ENCODE assay signal across 16 cellular contexts in genomic region chr3:59750391-59750790, GRCh38.
DNase-seq lines count a peak whose midpoint lies in the region; ATAC-seq and TF ChIP-seq lines count a peak whose summit lies in the region.
"Had no signal": no experiment of that assay in that cellular context is flagged by ENCODE, and none has a peak within 500 bp of the region (broad histone marks: within the 10 kb centered on the region; RNA-seq: fewer than 3 reads in every experiment).

No MANE protein-coding gene starts in this region.

- H4K5ac ChIP-seq in IMR-90 (ENCODE audit: low read depth, low read length) = peak overlapping the region; percentile 75; the same call in 1 of the 2 replicates

- H3K14ac ChIP-seq in IMR-90 (replicated peaks; ENCODE audit: low read depth, low read length) = no peak overlapping the region

- no peaks in the 10 kb centered on the region for H3K79me1 ChIP-seq in IMR-90 (ENCODE audit: low read depth in 1 of 2, low read length in 2 of 2)

- H3K4me2 ChIP-seq in IMR-90 (ENCODE audit: low read depth, low read length) = no peak overlapping the region
- peak overlapping the region; percentile 49 for H3K4me2 ChIP-seq in smooth muscle cell
- H3K4me2 ChIP-seq: A549 had no signal

- TF ChIP-seq RAD21 in IMR-90 (IDR thresholded peaks at IDR 0.05; ENCODE audit: low read length) = no peak

- no peak overlapping the region for H4K91ac ChIP-seq in IMR-90 (ENCODE audit: insufficient read depth, low read depth, low read length)

- in situ Hi-C loops in IMR-90 (cut with MboI; ENCODE audit: low sequenced_read_pairs) = no loop called here

- peak overlapping the region; percentile 2 for H3K27ac Mint-ChIP-seq in activated naive CD4-positive, alpha-beta T cell treated with anti-CD3 and anti-CD28 coated beads, Interleukin-2, amount 50 U/mL, for 24 hours
- no peak overlapping the region for H3K27ac Mint-ChIP-seq in activated naive CD4-positive, alpha-beta T cell treated with anti-CD3 and anti-CD28 coated beads for 36 hours
- H3K27ac Mint-ChIP-seq: CD8-positive, alpha-beta T cell; H9 had no signal

- H4K8ac ChIP-seq in IMR-90 (ENCODE audit: low read depth in 2 of 2, low read length in 2 of 2) = peak overlapping the region; percentile 13 to 43; a peak in 1 of 4 replicates

- H2BK15ac ChIP-seq in IMR-90 (ENCODE audit: low read depth, low read length) = no peak overlapping the region; the same call in 1 of the 3 replicates

- H3K4ac ChIP-seq in IMR-90 (ENCODE audit: low read depth, low read length) = no peak overlapping the region

- ATAC-seq in IMR-90 (ENCODE audit: low read depth) = no peak
- ATAC-seq in HG02870 (IDR thresholded peaks at IDR 0.05; ENCODE audit: unreplicated experiment) = no peak
- ATAC-seq: A549; CD8-positive, alpha-beta T cell had no signal

- H3F3A ChIP-seq in smooth muscle cell (ENCODE audit: low read depth) = peaks cover 14% of the 10 kb centered on the region

- H3K9ac ChIP-seq in IMR-90 (ENCODE audit: low read depth, low read length) (no peak overlapping the region), smooth muscle cell (ENCODE audit: low read depth) (no peak overlapping the region)

- peak overlapping the region; percentile 23 for H2BK20ac ChIP-seq in IMR-90 (ENCODE audit: low read depth, low read length)

- intact Hi-C loops in activated naive CD4-positive, alpha-beta T cell treated with anti-CD3 and anti-CD28 coated beads for 36 hours (cut with micrococcal nuclease) = loop anchor here (10.0 kb wide), 1 partner anchor 326 kb away; no protein-coding TSS in a partner anchor
- intact Hi-C loops in IMR-90 (cut with micrococcal nuclease) = no loop called here

- no TSS peak for BruUV-seq in IMR-90 (replicated peaks; lab: Mats Ljungman, UMichigan)

- peaks cover 21% of the 10 kb centered on the region for H3K4me1 ChIP-seq in IMR-90 (ENCODE audit: control insufficient read depth, insufficient read depth, low read length)
- H3K4me1 ChIP-seq in smooth muscle cell (ENCODE audit: low read depth) = peaks cover 23% of the 10 kb centered on the region
- H3K4me1 ChIP-seq: A549, Caco-2 had no signal

- H3K27ac ChIP-seq in IMR-90 (ENCODE audit: insufficient read depth, low read length) = peak overlapping the region; percentile 23; the same call in 1 of the 2 replicates
- peak overlapping the region; percentile 76 for H3K27ac ChIP-seq in smooth muscle cell (ENCODE audit: low read depth)
- H3K27ac ChIP-seq: A549 had no signal

- no peak overlapping the region for H2BK5ac ChIP-seq in IMR-90 (ENCODE audit: low read depth, low read length, poor library complexity, severe bottlenecking)

- H2AK9ac ChIP-seq in IMR-90 (replicated peaks; ENCODE audit: low read depth, low read length, poor library complexity) = no peak overlapping the region

- H3K23ac ChIP-seq in IMR-90 (ENCODE audit: low read depth, low read length) = no peak overlapping the region

- no peak for TF ChIP-seq CTCF in IMR-90 (conservative IDR thresholded peaks at IDR 0.05; ENCODE audit: low read depth, low read length)
- TF ChIP-seq CTCF in epithelial cell of esophagus (IDR thresholded peaks at IDR 0.05; ENCODE audit: insufficient read depth, low read depth, low read length, missing control alignments) = no peak
- no peak for TF ChIP-seq CTCF in smooth muscle cell (IDR thresholded peaks at IDR 0.05; ENCODE audit: borderline replicate concordance, insufficient read depth, poor library complexity, severe bottlenecking)

- H3K36me3 Mint-ChIP-seq in activated naive CD4-positive, alpha-beta T cell treated with anti-CD3 and anti-CD28 coated beads, Interleukin-2, amount 50 U/mL, for 24 hours = peaks cover 50% of the 10 kb centered on the region
- H3K36me3 Mint-ChIP-seq in activated naive CD4-positive, alpha-beta T cell treated with anti-CD3 and anti-CD28 coated beads for 36 hours (ENCODE audit: low read depth) = peaks cover 62% of the 10 kb centered on the region
- H3K36me3 Mint-ChIP-seq: CD14-positive monocyte had no signal

- H2AFZ ChIP-seq in IMR-90 (replicated peaks; ENCODE audit: low read length, poor library complexity) (no peak overlapping the region), smooth muscle cell (ENCODE audit: low read depth) (no peak overlapping the region)

- no peak overlapping the region for H3K56ac ChIP-seq in IMR-90 (ENCODE audit: extremely low read depth, insufficient read depth, low read length)

- H3K4me3 ChIP-seq in IMR-90 (ENCODE audit: insufficient read depth, low read depth, low read length) (no peak overlapping the region), epithelial cell of esophagus (ENCODE audit: low read length) (no peak overlapping the region), smooth muscle cell (no peak overlapping the region)
- H3K4me3 ChIP-seq: A549 had no signal

- H4K20me1 ChIP-seq in IMR-90 (ENCODE audit: insufficient read depth, low read length) (no peaks in the 10 kb centered on the region), smooth muscle cell (ENCODE audit: low read depth) (no peaks in the 10 kb centered on the region)

- peaks cover 47% of the 10 kb centered on the region for H3K4me1 Mint-ChIP-seq in activated naive CD4-positive, alpha-beta T cell treated with anti-CD3 and anti-CD28 coated beads, Interleukin-2, amount 50 U/mL, for 24 hours
- peaks cover 28% of the 10 kb centered on the region for H3K4me1 Mint-ChIP-seq in activated naive CD4-positive, alpha-beta T cell treated with anti-CD3 and anti-CD28 coated beads for 36 hours (ENCODE audit: low read depth)

- no peaks in the 10 kb centered on the region for H3K9me3 Mint-ChIP-seq in activated naive CD4-positive, alpha-beta T cell treated with anti-CD3 and anti-CD28 coated beads, Interleukin-2, amount 50 U/mL, for 24 hours
- H3K9me3 Mint-ChIP-seq in activated naive CD4-positive, alpha-beta T cell treated with anti-CD3 and anti-CD28 coated beads for 36 hours = no peaks in the 10 kb centered on the region

- no peaks in the 10 kb centered on the region for H3K9me1 ChIP-seq in IMR-90 (ENCODE audit: insufficient read depth, low read length)

- peak overlapping the region; percentile 78 for H2BK120ac ChIP-seq in IMR-90 (ENCODE audit: low read depth, low read length)

- CTCF ChIA-PET in activated naive CD4-positive, alpha-beta T cell treated with anti-CD3 and anti-CD28 coated beads for 36 hours (lab: Charles Lee) = no interaction called here
- CTCF ChIA-PET in IMR-90 (lab: Yijun Ruan, JAX) = interaction anchor here (1.1 kb wide), 1 partner anchor 107 kb away, joined by 3 read pairs; no protein-coding TSS in a partner anchor

- H3K9me3 ChIP-seq in IMR-90 (ENCODE audit: control insufficient read depth, insufficient read depth, low read length) (no peaks in the 10 kb centered on the region), smooth muscle cell (replicated peaks; ENCODE audit: low read depth) (no peaks in the 10 kb centered on the region)
- H3K9me3 ChIP-seq: A549, Caco-2 had no signal

- H3K27me3 ChIP-seq in IMR-90 (ENCODE audit: control insufficient read depth, insufficient read depth, low read length) (no peaks in the 10 kb centered on the region; the same call in 1 of the 2 replicates), smooth muscle cell (ENCODE audit: low read depth) (no peaks in the 10 kb centered on the region)

- POLR2A ChIA-PET in IMR-90 (lab: Charles Lee; ENCODE audit: unreplicated experiment) = no interaction called here

- H3K36me3 ChIP-seq in IMR-90 (ENCODE audit: control insufficient read depth, insufficient read depth, low read length) = no peaks in the 10 kb centered on the region
- H3K36me3 ChIP-seq in smooth muscle cell (ENCODE audit: low read depth) = no peaks in the 10 kb centered on the region

- TF ChIP-seq POLR2A in IMR-90 (IDR thresholded peaks at IDR 0.05; ENCODE audit: low read depth, low read length) = no peak

- no CpG with 5 or more reads among the region's 1 CpG for WGBS in IMR-90 (ENCODE audit: extremely low coverage in 2 of 2, insufficient read length in 1 of 2), 2 experiments
- WGBS in smooth muscle cell (ENCODE audit: low lambda C conversion rate) = 69% methylated on average over 1 of the region's 1 CpG

- no peak for DNase-seq in activated naive CD4-positive, alpha-beta T cell treated with anti-CD3 and anti-CD28 coated beads for 36 hours
- no peak for DNase-seq in IMR-90
- DNase-seq in epithelial cell of esophagus (ENCODE audit: low read depth) = peak; percentile 14
- DNase-seq in smooth muscle cell (lab: John Stamatoyannopoulos, UW; ENCODE audit: unreplicated experiment) = no peak
- no peak for DNase-seq in mucosa of gallbladder (ENCODE audit: low spot score)
- no peak for DNase-seq in SHP77 treated with DMSO at 0.1 percent for 48 hours (lab: John Stamatoyannopoulos, UW)
- DNase-seq: Caco-2; CD8-positive, alpha-beta T cell; DND-41; GF-D8; GOT3; H9 had no signal

- no peaks in the 10 kb centered on the region for H3K27me3 Mint-ChIP-seq in activated naive CD4-positive, alpha-beta T cell treated with anti-CD3 and anti-CD28 coated beads, Interleukin-2, amount 50 U/mL, for 24 hours
- H3K27me3 Mint-ChIP-seq in activated naive CD4-positive, alpha-beta T cell treated with anti-CD3 and anti-CD28 coated beads for 36 hours (ENCODE audit: low read depth) = no peaks in the 10 kb centered on the region

- dilution Hi-C loops in IMR-90 (cut with HindIII; ENCODE audit: low sequenced_read_pairs, unreplicated experiment) = no loop called here

- no peak overlapping the region for H3K4me3 Mint-ChIP-seq in activated naive CD4-positive, alpha-beta T cell treated with anti-CD3 and anti-CD28 coated beads, Interleukin-2, amount 50 U/mL, for 24 hours
- no peak overlapping the region for H3K4me3 Mint-ChIP-seq in activated naive CD4-positive, alpha-beta T cell treated with anti-CD3 and anti-CD28 coated beads for 36 hours
- H3K4me3 Mint-ChIP-seq: CD14-positive monocyte; CD8-positive, alpha-beta T cell; H9 had no signal

- no peaks in the 10 kb centered on the region for H3K79me2 ChIP-seq in smooth muscle cell (ENCODE audit: low read depth)

- H2AK5ac ChIP-seq in IMR-90 (ENCODE audit: low read depth, low read length) = no peak overlapping the region

- peak overlapping the region; percentile 99 for H3K18ac ChIP-seq in IMR-90 (ENCODE audit: low read depth, low read length)

TF ChIP-seq in IMR-90, 13 proteins besides CTCF, POLR2A, EP300 and RAD21 (continues in another document):
- TF ChIP-seq BHLHE40 (IDR thresholded peaks at IDR 0.05; ENCODE audit: low read depth, low read length) = no peak
- no peak for TF ChIP-seq CEBPB (IDR thresholded peaks at IDR 0.05; ENCODE audit: low read depth, low read length)
- no peak for TF ChIP-seq RCOR1 (IDR thresholded peaks at IDR 0.05; ENCODE audit: insufficient replicate concordance, low read length)
- TF ChIP-seq RFX5 (IDR thresholded peaks at IDR 0.05; ENCODE audit: low read depth, low read length) = no peak
- TF ChIP-seq CHD1 (IDR thresholded peaks at IDR 0.05; ENCODE audit: low read depth, low read length) = no peak
- no peak for TF ChIP-seq MAFK (IDR thresholded peaks at IDR 0.05; ENCODE audit: low read depth, low read length)
- TF ChIP-seq MAZ (IDR thresholded peaks at IDR 0.05; ENCODE audit: borderline replicate concordance, low read depth, low read length) = no peak
- no peak for TF ChIP-seq FOS (IDR thresholded peaks at IDR 0.05; ENCODE audit: low read depth, low read length)
